22 cellular contexts compared by ENCODE assay signal in the genomic region with DNA sequence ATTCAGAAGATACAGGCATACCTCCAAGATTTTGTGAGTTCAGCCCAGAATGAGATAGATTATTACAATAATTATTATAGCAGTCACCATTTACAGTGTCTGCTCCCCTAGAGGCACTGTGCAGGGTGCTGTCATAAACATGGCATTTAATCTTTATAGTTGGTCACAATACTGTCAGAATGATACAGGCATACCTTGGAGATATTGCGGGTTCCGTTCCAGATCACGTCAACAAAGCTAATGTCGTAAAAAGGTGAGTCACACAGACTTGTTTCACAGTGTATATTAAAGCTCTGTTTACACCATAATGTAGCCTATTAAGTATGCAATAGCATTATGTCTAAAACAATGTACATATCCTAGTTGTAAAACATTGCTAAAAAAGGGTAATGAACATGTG.
"Had no signal": no experiment of that assay in that cellular context is flagged by ENCODE, and none has a peak within 500 bp of the region (broad histone marks: within the 10 kb centered on the region; RNA-seq: fewer than 3 reads in every experiment).

No MANE protein-coding gene starts in this region.

- H3K27ac ChIP-seq: dorsolateral prefrontal cortex, heart left ventricle, left lung, lower lobe of right lung, neutrophil, testis, tibial nerve, upper lobe of right lung had no signal

- H3K4me3 Mint-ChIP-seq: naive thymus-derived CD4-positive, alpha-beta T cell; nephron progenitor cell; stimulated activated naive B cell treated with anti-CD40 and anti-IgM and Interleukin-4, amounts not matched to agents 10 μg/mL and 1 μg/mL and 100 μg/mL, for 72 hours; stimulated activated naive CD8-positive, alpha-beta T cell treated with anti-CD3 and anti-CD28 coated beads, Interleukin-15, amount 100 ng/mL, for 72 hours had no signal

- H3K27ac Mint-ChIP-seq: naive thymus-derived CD4-positive, alpha-beta T cell; nephron progenitor cell; stimulated activated naive B cell treated with anti-CD40 and anti-IgM and Interleukin-4, amounts not matched to agents 10 μg/mL and 1 μg/mL and 100 μg/mL, for 72 hours; stimulated activated naive CD8-positive, alpha-beta T cell treated with anti-CD3 and anti-CD28 coated beads, Interleukin-15, amount 100 ng/mL, for 72 hours had no signal

- DNase-seq: cortex of kidney; dorsolateral prefrontal cortex; effector CD8-positive, alpha-beta T cell; heart left ventricle; hippocampal formation; islet precursor cell; left lung; lower lobe of right lung; mesenchymal stem cell; midbrain; naive thymus-derived CD4-positive, alpha-beta T cell; nephron progenitor cell; posterior cingulate gyrus; stimulated activated CD4-positive, alpha-beta T cell treated with anti-CD3 and anti-CD28 coated beads, Interleukin-2, amount 100 ng/mL, for 24 hours; stimulated activated CD4-positive, alpha-beta T cell treated with anti-CD3 and anti-CD28 coated beads, Interleukin-4, amount 100 ng/mL, for 4 hours; stimulated activated naive B cell treated with anti-CD40 and anti-IgM and Interleukin-4, amounts not matched to agents 10 μg/mL and 1 μg/mL and 100 μg/mL, for 72 hours; stimulated activated naive CD8-positive, alpha-beta T cell treated with anti-CD3 and anti-CD28 coated beads, Interleukin-15, amount 100 ng/mL, for 72 hours; testis; upper lobe of right lung had no signal

- ATAC-seq: heart left ventricle; left lung; lower lobe of right lung; naive thymus-derived CD4-positive, alpha-beta T cell; sciatic nerve; stimulated activated naive B cell treated with anti-CD40 and anti-IgM and Interleukin-4, amounts not matched to agents 10 μg/mL and 1 μg/mL and 100 μg/mL, for 72 hours; stimulated activated naive CD8-positive, alpha-beta T cell treated with anti-CD3 and anti-CD28 coated beads, Interleukin-15, amount 100 ng/mL, for 72 hours; upper lobe of right lung had no signal

- H3K9me3 ChIP-seq: lower lobe of right lung, neutrophil, testis, upper lobe of right lung had no signal

- H3K27me3 ChIP-seq: dorsolateral prefrontal cortex, heart left ventricle, left lung, neutrophil, testis, tibial nerve, upper lobe of right lung had no signal

- H3K4me3 ChIP-seq: dorsolateral prefrontal cortex, heart left ventricle, left lung, lower lobe of right lung, testis, tibial nerve, upper lobe of right lung had no signal

- H3K4me1 Mint-ChIP-seq: naive thymus-derived CD4-positive, alpha-beta T cell; nephron progenitor cell; stimulated activated naive CD8-positive, alpha-beta T cell treated with anti-CD3 and anti-CD28 coated beads, Interleukin-15, amount 100 ng/mL, for 72 hours had no signal

- H3K4me1 ChIP-seq: heart left ventricle, left lung, lower lobe of right lung, testis, tibial nerve, upper lobe of right lung had no signal

- H3K27me3 Mint-ChIP-seq: naive thymus-derived CD4-positive, alpha-beta T cell; stimulated activated naive B cell treated with anti-CD40 and anti-IgM and Interleukin-4, amounts not matched to agents 10 μg/mL and 1 μg/mL and 100 μg/mL, for 72 hours; stimulated activated naive CD8-positive, alpha-beta T cell treated with anti-CD3 and anti-CD28 coated beads, Interleukin-15, amount 100 ng/mL, for 72 hours had no signal

- H3K36me3 ChIP-seq: left lung, lower lobe of right lung, neutrophil, upper lobe of right lung had no signal
